ENCODE assay signal across 8 cellular contexts in the genomic region with DNA sequence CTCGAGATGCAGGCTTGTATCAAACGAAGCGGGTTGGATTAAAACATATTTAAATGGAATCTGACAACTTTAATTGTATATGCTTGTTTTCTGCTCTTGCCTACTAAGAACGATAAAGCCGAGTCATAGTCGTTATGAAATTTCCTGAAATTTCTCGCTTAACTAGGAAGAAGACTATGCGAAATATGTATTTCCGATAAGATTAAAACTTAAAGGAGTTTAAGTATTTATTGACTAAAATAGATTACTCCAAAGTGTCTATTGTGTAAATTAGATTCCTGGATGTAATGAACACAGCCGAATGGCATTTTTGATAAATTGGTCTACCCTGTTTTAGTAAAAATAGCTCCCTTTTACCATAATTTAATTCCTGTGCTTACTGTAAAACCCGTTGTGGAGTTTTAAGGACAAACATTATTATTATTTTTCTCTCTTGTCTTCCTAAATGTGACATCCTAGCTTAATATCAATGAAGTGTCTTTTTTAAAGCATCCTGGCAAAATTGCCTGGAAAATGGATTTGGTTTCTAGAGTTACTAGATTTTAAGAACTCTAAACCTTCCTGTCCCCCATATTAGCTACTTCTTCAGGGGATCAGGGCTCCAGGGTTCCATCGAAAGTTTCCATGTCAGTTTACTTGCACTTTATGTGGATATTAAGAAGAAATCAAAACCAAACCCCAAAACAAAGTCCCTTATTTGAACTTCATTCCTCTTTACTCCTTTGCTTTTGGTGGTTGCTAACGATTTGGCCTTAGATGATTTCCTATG. TPM values are rescaled to one million over a fixed set of nuclear protein-coding genes. Genes with fewer than 3 reads are reported as not detected.
DNase-seq lines count a peak whose midpoint lies in the region; ATAC-seq and TF ChIP-seq lines count a peak whose summit lies in the region.

No MANE protein-coding gene starts in this region.

- peak overlapping the region; percentile 79 for H3K4me2 ChIP-seq in OCI-LY3 (ENCODE audit: low read length)

- no peak for ATAC-seq in HG03039 (IDR thresholded peaks at IDR 0.05; ENCODE audit: unreplicated experiment)

- CTCF ChIA-PET in Calu3 (lab: Charles Lee) = no interaction called here

- intact Hi-C loops in Calu3 (cut with micrococcal nuclease; ENCODE audit: unreplicated experiment) = loop anchor here (10.0 kb wide), 3 partner anchors 73 to 417 kb away; no protein-coding TSS in a partner anchor

- no peak overlapping the region for H3K27ac ChIP-seq in OCI-LY3 (ENCODE audit: low read length)

- DNase-seq in Calu3 (no peak), epithelial cell of esophagus (ENCODE audit: low read depth) (peak; percentile 45), osteocyte (ENCODE audit: extremely low spot score, unreplicated experiment) (no peak), COLO829 (ENCODE audit: low spot score) (no peak), hippocampal formation (lab: John Stamatoyannopoulos, UW) (no peak), cortex of kidney (lab: John Stamatoyannopoulos, UW) (no peak)

- no peak overlapping the region for H3K27ac Mint-ChIP-seq in Calu3 (ENCODE audit: unreplicated experiment)
- H3K27ac Mint-ChIP-seq in osteocyte (ENCODE audit: unreplicated experiment) = peak overlapping the region; percentile 23

- H3K4me3 Mint-ChIP-seq in Calu3 (ENCODE audit: low read depth, unreplicated experiment) (peak overlapping the region; percentile 71), osteocyte (ENCODE audit: unreplicated experiment) (peak overlapping the region; percentile 69)

- BruUV-seq in Calu3 (replicated peaks; lab: Mats Ljungman, UMichigan) = no TSS peak

- H3K36me3 ChIP-seq in OCI-LY3 (replicated peaks; ENCODE audit: low read depth, low read length) = peaks cover 9% of the 10 kb centered on the region

- H4K20me1 ChIP-seq in OCI-LY3 (ENCODE audit: insufficient read depth, low read length) = peaks cover 48% of the 10 kb centered on the region

- H3K27me3 ChIP-seq in OCI-LY3 (ENCODE audit: low read depth, low read length) = no peaks in the 10 kb centered on the region

- TF ChIP-seq CTCF in Calu3 (IDR thresholded peaks at IDR 0.05; ENCODE audit: unreplicated experiment) = no peak
- TF ChIP-seq CTCF in OCI-LY3 (IDR thresholded peaks at IDR 0.05; ENCODE audit: low read depth, low read length) = no peak
- no peak for TF ChIP-seq CTCF in epithelial cell of esophagus (IDR thresholded peaks at IDR 0.05; ENCODE audit: insufficient read depth, low read depth, low read length, missing control alignments)
- no peak for TF ChIP-seq CTCF in osteocyte (IDR thresholded peaks at IDR 0.05)

- H3K9me3 Mint-ChIP-seq in Calu3 (ENCODE audit: low read depth, unreplicated experiment) (no peaks in the 10 kb centered on the region), osteocyte (ENCODE audit: unreplicated experiment) (no peaks in the 10 kb centered on the region)

- no peak overlapping the region for H2AFZ ChIP-seq in OCI-LY3 (ENCODE audit: low read depth, low read length)

- H3K9me3 ChIP-seq in OCI-LY3 (ENCODE audit: insufficient read depth, low read length) = no peaks in the 10 kb centered on the region

- H3K4me3 ChIP-seq in OCI-LY3 (ENCODE audit: low read length) (peak overlapping the region; percentile 92), epithelial cell of esophagus (ENCODE audit: low read length) (peak overlapping the region; percentile 55)

- H3K27me3 Mint-ChIP-seq in Calu3 (ENCODE audit: unreplicated experiment) (no peaks in the 10 kb centered on the region), osteocyte (ENCODE audit: unreplicated experiment) (peaks cover 5% of the 10 kb centered on the region)

- peaks cover 65% of the 10 kb centered on the region for H3K79me2 ChIP-seq in OCI-LY3 (ENCODE audit: low read length)

- H3K4me1 Mint-ChIP-seq in Calu3 (ENCODE audit: low read depth, unreplicated experiment) = no peaks in the 10 kb centered on the region
- peaks cover 42% of the 10 kb centered on the region for H3K4me1 Mint-ChIP-seq in osteocyte (ENCODE audit: unreplicated experiment)

- H3K4me1 ChIP-seq in OCI-LY3 (ENCODE audit: low read length) = peaks cover 11% of the 10 kb centered on the region

- peaks cover 18% of the 10 kb centered on the region for H3K36me3 Mint-ChIP-seq in Calu3 (ENCODE audit: insufficient read depth, unreplicated experiment)
- H3K36me3 Mint-ChIP-seq in osteocyte (ENCODE audit: unreplicated experiment) = no peaks in the 10 kb centered on the region

- peak overlapping the region; percentile 73 for H3K9ac ChIP-seq in OCI-LY3 (ENCODE audit: low read length)

RNA-seq across cellular contexts. Expression of a gene that starts 0.7 kb away (rescaled TPM):
- total RNA-seq in Calu3 (2022) (54.8 and 59.8 TPM in 2 replicates), osteocyte (87.1 and 89.1 TPM in 2 replicates)
